8 cellular contexts compared by ENCODE assay signal in genomic region chr6:21597706-21598273, GRCh38. TPM values are rescaled to one million over a fixed set of nuclear protein-coding genes. Genes with fewer than 3 reads are reported as not detected.
A peak's percentile ranks its signal among the peaks of the same experiment; 100 is the strongest.
DNase-seq lines count a peak whose midpoint lies in the region; ATAC-seq, FAIRE-seq and TF ChIP-seq lines count a peak whose summit lies in the region.

No MANE protein-coding gene starts in this region.

- H3K9me3 ChIP-seq in sigmoid colon: no peaks in the 10 kb centered on the region

- TF ChIP-seq POLR2A in GM12892 (IDR thresholded peaks at IDR 0.05; ENCODE audit: low read depth, low read length): 0 out of 2 replicates have a peak, but pooled peaks have one; percentile 35
- no peak for TF ChIP-seq POLR2A in sigmoid colon (IDR thresholded peaks at IDR 0.05)

- no peaks in the 10 kb centered on the region for H3K27me3 ChIP-seq in sigmoid colon

- H3K4me1 ChIP-seq in sigmoid colon: peaks cover 0 to 23% (median 19%) of the 10 kb centered on the region in 4 donors

- peak overlapping the region; percentile 24 to 94 (median 74) for H3K4me3 ChIP-seq in sigmoid colon

- intact Hi-C loops in sigmoid colon (cut with DNase I) (loop anchor here (2.0 to 10.0 kb wide), 7 partner anchors 67 to 1763 kb away; partner anchors contain the start of gene ID4), sciatic nerve (cut with DNase I) (no loop called here)

- peak overlapping the region in 3 of 4 donors; percentile 30 to 98 (median 96) for H3K27ac ChIP-seq in sigmoid colon

- ATAC-seq in sciatic nerve: no peak

- no peaks in the 10 kb centered on the region for H3K36me3 ChIP-seq in sigmoid colon

- no peak for TF ChIP-seq CTCF in sigmoid colon (IDR thresholded peaks at IDR 0.05)

- DNase-seq in GM12892 (ENCODE audit: insufficient read length): no peak
- peak; percentile 40 for DNase-seq in SK-N-DZ (ENCODE audit: low spot score)
- peak; percentile 6 for DNase-seq in germinal center (ENCODE audit: low spot score)
- no peak for DNase-seq in sigmoid colon
- no peak for DNase-seq in CD1c-positive myeloid dendritic cell (ENCODE audit: extremely low spot score)
- no peak for DNase-seq in UCSD-AML1 (lab: John Stamatoyannopoulos, UW; ENCODE audit: unreplicated experiment)
- DNase-seq in A172 (ENCODE audit: low spot score): no peak
- DNase-seq in sciatic nerve (ENCODE audit: low spot score): no peak

- no peak for FAIRE-seq in GM12892 (lab: Jason Lieb, UNC)

- no peak for TF ChIP-seq EP300 in sigmoid colon (IDR thresholded peaks at IDR 0.05)

- WGBS in sigmoid colon, 2 donors: 3% methylated on average over 13 of the region's 13 CpGs

RNA-seq across cellular contexts. Expression of gene SOX4, which starts 4.2 kb away (rescaled TPM):
- 23.4 TPM for polyA plus RNA-seq in GM12892 (2012; ENCODE audit: missing spikeins)
- 39.6 and 42.6 TPM in 2 replicates for polyA plus RNA-seq in SK-N-DZ (2014; cell fraction: cytosol; rRNA removed)
- polyA plus RNA-seq in SK-N-DZ (2014; cell fraction: nucleus; rRNA removed): 27.2 and 29.4 TPM in 2 replicates
- total RNA-seq in sigmoid colon (1 to 10 TPM; 3.9 to 8.8 (median 6.5) TPM), sciatic nerve (18.6 TPM)
- polyA plus RNA-seq in sigmoid colon: 10 to 100 TPM in 1 of 3 donors, 1 to 10 TPM in 2; 5.4 to 12.4 (median 6.2) TPM
- total RNA-seq in A172 (2014; rRNA removed; shearing (Covaris generic)): 8.8 and 10.5 TPM in 2 replicates

Comparison
In these comparisons a context has a peak if more than half of its experiments do, and no peak if none do; other contexts are left out.
1. DNase-seq: peak in SK-N-DZ (single experiment) and germinal center (single experiment); none in GM12892 (single experiment), sigmoid colon (single experiment), CD1c-positive myeloid dendritic cell (single experiment), UCSD-AML1 (single experiment), A172 (single experiment) and sciatic nerve (single experiment).